21 cellular contexts compared by ENCODE assay signal in the genomic region with DNA sequence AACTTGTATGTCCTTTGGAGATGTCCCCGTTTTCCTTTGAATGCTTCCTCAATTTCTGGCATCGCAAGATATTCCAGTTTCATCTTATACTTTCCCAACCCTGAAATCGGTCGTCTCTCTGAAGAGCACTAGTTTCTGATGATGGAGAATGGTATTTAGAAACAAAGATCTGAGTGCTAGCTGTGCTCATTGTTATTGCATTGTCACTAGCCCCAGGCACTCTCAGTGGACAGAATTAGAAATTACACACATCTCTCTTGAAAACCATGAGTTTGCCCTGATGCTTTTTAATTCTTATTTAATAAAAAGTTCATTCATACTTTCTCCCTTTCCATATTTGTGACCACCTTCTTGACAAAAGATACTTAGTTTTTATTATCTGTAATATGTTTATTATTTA.
DNase-seq lines count a peak whose midpoint lies in the region; ATAC-seq and TF ChIP-seq lines count a peak whose summit lies in the region.
"Had no signal": no experiment of that assay in that cellular context is flagged by ENCODE, and none has a peak within 500 bp of the region (broad histone marks: within the 10 kb centered on the region; RNA-seq: fewer than 3 reads in every experiment).

No MANE protein-coding gene starts in this region.

- H3K79me2 ChIP-seq in OCI-LY7 (ENCODE audit: insufficient read depth, low read depth, low read length) (peaks cover 66% of the 10 kb centered on the region), trophoblast cell (ENCODE audit: control insufficient read depth, insufficient read depth, low read length, poor library complexity) (no peaks in the 10 kb centered on the region)

- H3K14ac ChIP-seq in trophoblast cell (ENCODE audit: low read length), result no peak overlapping the region

- H2AK5ac ChIP-seq in trophoblast cell (ENCODE audit: low read length), result no peak overlapping the region

- no peaks in the 10 kb centered on the region for H4K20me1 ChIP-seq in OCI-LY7 (ENCODE audit: insufficient read depth, low read length)

- H3K36me3 ChIP-seq in OCI-LY7 (ENCODE audit: insufficient read depth, low read length), result peaks cover 71% of the 10 kb centered on the region
- peaks cover 19% of the 10 kb centered on the region for H3K36me3 ChIP-seq in endodermal cell (ENCODE audit: control insufficient read depth, insufficient read depth, low read length)
- peaks cover 26 to 32% of the 10 kb centered on the region in 2 experiments for H3K36me3 ChIP-seq in trophoblast cell (ENCODE audit: control insufficient read depth in 1 of 2, insufficient read depth in 2 of 2, low read length in 2 of 2)
- H3K36me3 ChIP-seq: ovary had no signal

- CTCF ChIA-PET in OCI-LY7 (lab: Charles Lee; ENCODE audit: unreplicated experiment), result no interaction called here

- no peak overlapping the region for H3K18ac ChIP-seq in trophoblast cell (ENCODE audit: low read length)

- H3K9me3 ChIP-seq in OCI-LY7 (ENCODE audit: low read length) (no peaks in the 10 kb centered on the region), endodermal cell (ENCODE audit: control insufficient read depth, low read length) (no peaks in the 10 kb centered on the region), trophoblast cell (ENCODE audit: insufficient read depth, low read depth, low read length) (no peaks in the 10 kb centered on the region)
- H3K9me3 ChIP-seq: ovary, thoracic aorta had no signal

- no peak overlapping the region for H2AFZ ChIP-seq in OCI-LY7 (ENCODE audit: low read length)
- H2AFZ ChIP-seq in trophoblast cell (ENCODE audit: insufficient read depth, low read length, poor library complexity), result no peak overlapping the region

- no peak overlapping the region for H2BK12ac ChIP-seq in trophoblast cell (ENCODE audit: low read length)

- intact Hi-C loops in OCI-LY7 (cut with micrococcal nuclease; ENCODE audit: unreplicated experiment), result no loop called here

- H3K23ac ChIP-seq in trophoblast cell (ENCODE audit: low read length), result no peak overlapping the region

- H4K8ac ChIP-seq in trophoblast cell (ENCODE audit: low read depth, low read length), result no peak overlapping the region

- peaks cover 30% of the 10 kb centered on the region for H3K36me3 Mint-ChIP-seq in endodermal cell (ENCODE audit: low read depth)

- BruUV-seq in OCI-LY7 (replicated peaks; lab: Mats Ljungman, UMichigan), result no TSS peak

- H3K4me1 ChIP-seq in OCI-LY7 (ENCODE audit: insufficient read depth, low read length, poor library complexity, severe bottlenecking) (peaks cover 53% of the 10 kb centered on the region), endodermal cell (ENCODE audit: control insufficient read depth, insufficient read depth, low read length) (no peaks in the 10 kb centered on the region), trophoblast cell (ENCODE audit: control insufficient read depth in 1 of 2, insufficient read depth in 2 of 2, low read length in 2 of 2) (no peaks in the 10 kb centered on the region)

- H3K4me3 ChIP-seq in GM12864 (ENCODE audit: low read depth, low read length) (no peak overlapping the region), OCI-LY7 (ENCODE audit: low read depth, low read length, poor library complexity, severe bottlenecking) (no peak overlapping the region), endodermal cell (ENCODE audit: low read length) (no peak overlapping the region), trophoblast cell (ENCODE audit: low read depth, low read length) (no peak overlapping the region)
- H3K4me3 ChIP-seq: dorsolateral prefrontal cortex, ovary, thoracic aorta had no signal

- H3K27me3 Mint-ChIP-seq in endodermal cell (ENCODE audit: insufficient read depth), result no peaks in the 10 kb centered on the region
- H3K27me3 Mint-ChIP-seq: activated B cell treated with CpG ODN at 0.5 μM for 24 hours; activated CD4-positive, alpha-beta memory T cell treated with anti-CD3 and anti-CD28 coated beads for 36 hours; CD8-positive, alpha-beta memory T cell; naive B cell had no signal

- H3K4me1 Mint-ChIP-seq in endodermal cell, result no peaks in the 10 kb centered on the region

- H3K4me3 Mint-ChIP-seq in endodermal cell, result no peak overlapping the region
- H3K4me3 Mint-ChIP-seq: activated B cell treated with CpG ODN at 0.5 μM for 24 hours; activated CD4-positive, alpha-beta memory T cell treated with anti-CD3 and anti-CD28 coated beads for 36 hours; CD8-positive, alpha-beta memory T cell had no signal

- ATAC-seq in GM18511 (IDR thresholded peaks at IDR 0.05; ENCODE audit: unreplicated experiment), result no peak
- ATAC-seq: HCT116 had no signal

- H3K4me2 ChIP-seq in OCI-LY7 (ENCODE audit: low read length) (no peak overlapping the region), trophoblast cell (ENCODE audit: low read length) (no peak overlapping the region)

- H3K4ac ChIP-seq in trophoblast cell (ENCODE audit: low read depth, low read length), result peak overlapping the region; percentile 76

- H4K91ac ChIP-seq in trophoblast cell (ENCODE audit: low read depth, low read length), result no peak overlapping the region

- TF ChIP-seq CTCF in GM12864 (IDR thresholded peaks at IDR 0.05; ENCODE audit: low read depth, low read length, missing control alignments) (peak; percentile 14), OCI-LY7 (conservative IDR thresholded peaks at IDR 0.05; ENCODE audit: low read length) (peak; percentile 49; the same call in 1 of the 2 replicates), endodermal cell (conservative IDR thresholded peaks at IDR 0.05) (peak; percentile 15)

- no peak overlapping the region for H2BK120ac ChIP-seq in trophoblast cell (ENCODE audit: insufficient read depth, low read length, poor library complexity)

- H3K9ac ChIP-seq in endodermal cell (ENCODE audit: extremely low read depth, low read length, poor library complexity, severe bottlenecking) (no peak overlapping the region), trophoblast cell (ENCODE audit: low read length) (no peak overlapping the region)

- H4K12ac ChIP-seq in trophoblast cell (ENCODE audit: low read depth, low read length), result no peak overlapping the region

- no peak overlapping the region for H3K27ac Mint-ChIP-seq in endodermal cell
- H3K27ac Mint-ChIP-seq: activated CD4-positive, alpha-beta memory T cell treated with anti-CD3 and anti-CD28 coated beads for 36 hours; CD8-positive, alpha-beta memory T cell had no signal

- H3K27me3 ChIP-seq in endodermal cell (ENCODE audit: control insufficient read depth, insufficient read depth, low read length, poor library complexity, severe bottlenecking), result no peaks in the 10 kb centered on the region
- no peaks in the 10 kb centered on the region for H3K27me3 ChIP-seq in trophoblast cell (ENCODE audit: insufficient read depth, low read length)
- H3K27me3 ChIP-seq: dorsolateral prefrontal cortex, ovary had no signal

- 97 to 100% methylated on average over 4 of the region's 4 CpGs for WGBS in endodermal cell (ENCODE audit: insufficient coverage in 1 of 2, insufficient read length in 1 of 2), 2 experiments
- no CpG with 5 or more reads among the region's 4 CpGs for WGBS in trophoblast cell (ENCODE audit: extremely low coverage, insufficient coverage, insufficient read length)

- no peak overlapping the region for H2BK5ac ChIP-seq in trophoblast cell (ENCODE audit: low read depth, low read length, poor library complexity)

- peak overlapping the region; percentile 5 for H3K27ac ChIP-seq in OCI-LY7 (ENCODE audit: low read depth, low read length, poor library complexity, severe bottlenecking)
- H3K27ac ChIP-seq in endodermal cell (ENCODE audit: low read depth, low read length), result no peak overlapping the region
- H3K27ac ChIP-seq in trophoblast cell (ENCODE audit: low read depth, low read length), result no peak overlapping the region
- H3K27ac ChIP-seq: dorsolateral prefrontal cortex, ovary had no signal

- POLR2A ChIA-PET in OCI-LY7 (lab: Charles Lee), result no interaction called here

- no peaks in the 10 kb centered on the region for H3K79me1 ChIP-seq in trophoblast cell (ENCODE audit: low read length)

- DNase-seq in GM12864 (ENCODE audit: low read depth) (no peak), OCI-LY7 (ENCODE audit: low spot score) (no peak), endodermal cell (no peak), trophoblast cell (peak; percentile 55 to 79), occipital lobe (lab: John Stamatoyannopoulos, UW) (no peak), NCI-H2196 treated with DMSO at 0.1 percent for 48 hours (lab: John Stamatoyannopoulos, UW; ENCODE audit: unreplicated experiment) (no peak)
- DNase-seq: activated B cell treated with CpG ODN at 0.5 μM for 24 hours; activated CD4-positive, alpha-beta memory T cell treated with anti-CD3 and anti-CD28 coated beads for 36 hours; CD8-positive, alpha-beta memory T cell; DMS53; dorsolateral prefrontal cortex; kidney glomerular epithelial cell; naive B cell; NCI-H1417 treated with DMSO at 0.1 percent for 48 hours; NCI-H526 treated with DMSO at 0.1 percent for 48 hours; ovary; right cardiac atrium; stimulated activated CD4-positive, alpha-beta T cell treated with anti-CD3 and anti-CD28 coated beads, Interleukin-15, amount 100 ng/mL, for 24 hours had no signal

- H3K9me3 Mint-ChIP-seq in endodermal cell, result no peaks in the 10 kb centered on the region
- H3K9me3 Mint-ChIP-seq: activated B cell treated with CpG ODN at 0.5 μM for 24 hours; activated CD4-positive, alpha-beta memory T cell treated with anti-CD3 and anti-CD28 coated beads for 36 hours; naive B cell had no signal

- no peaks in the 10 kb centered on the region for H3K9me2 ChIP-seq in OCI-LY7 (ENCODE audit: insufficient read depth, low read length)

Comparison
In these comparisons a context has a peak if more than half of its experiments do, and no peak if none do; other contexts are left out.
1. DNase-seq: peak in trophoblast cell (2 of 2); none in GM12864 (single experiment), OCI-LY7 (single experiment), endodermal cell (single experiment), occipital lobe (single experiment) and NCI-H2196 treated with DMSO at 0.1 percent for 48 hours (single experiment).
2. Peak in every context shown above with its lines, with median percentiles within 50 percentile points of each other: CTCF ChIP-seq.